Comparison of ENCODE assay signal across 10 cellular contexts in the genomic region with DNA sequence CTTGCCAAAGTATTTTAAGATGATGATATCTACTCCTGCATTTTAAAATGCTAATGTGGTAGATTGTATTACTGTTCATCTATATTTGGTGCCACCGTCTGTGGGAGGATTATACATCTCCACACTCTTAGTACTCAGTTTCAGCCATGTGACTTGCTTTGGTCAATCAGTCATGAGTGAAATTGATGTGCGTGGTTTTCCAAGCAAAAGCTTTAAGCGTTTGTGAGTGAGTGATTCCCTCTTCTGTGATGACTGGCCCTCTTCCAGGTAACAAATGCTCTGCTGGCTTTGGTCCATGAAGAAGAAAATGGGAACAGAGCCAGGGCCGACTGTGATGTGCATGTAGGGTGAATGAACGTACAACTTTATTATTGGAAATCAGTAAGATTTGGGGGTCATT.
DNase-seq lines count a peak whose midpoint lies in the region; ATAC-seq and TF ChIP-seq lines count a peak whose summit lies in the region.
"Had no signal": no experiment of that assay in that cellular context is flagged by ENCODE, and none has a peak within 500 bp of the region (broad histone marks: within the 10 kb centered on the region; RNA-seq: fewer than 3 reads in every experiment).

No MANE protein-coding gene starts in this region.

- H3K36me3 Mint-ChIP-seq in brain = no peaks in the 10 kb centered on the region
- H3K36me3 Mint-ChIP-seq in effector memory CD8-positive, alpha-beta T cell (ENCODE audit: insufficient read depth) = peaks cover 3% of the 10 kb centered on the region
- H3K36me3 Mint-ChIP-seq: CD4-positive, CD25-positive, alpha-beta regulatory T cell had no signal

- H3K27ac Mint-ChIP-seq in brain = peak overlapping the region in 3 of 5 experiments; percentile 7 to 31 (median 19)
- H3K27ac Mint-ChIP-seq in effector memory CD8-positive, alpha-beta T cell = no peak overlapping the region

- no peak overlapping the region for H3K4me3 Mint-ChIP-seq in brain
- no peak overlapping the region for H3K4me3 Mint-ChIP-seq in effector memory CD8-positive, alpha-beta T cell

- ATAC-seq in effector memory CD8-positive, alpha-beta T cell (replicated peaks) = no peak

- TF ChIP-seq CTCF in brain (conservative IDR thresholded peaks at IDR 0.05) = no peak

- DNase-seq in stimulated activated CD4-positive, alpha-beta T cell treated with anti-CD3 and anti-CD28 coated beads, Interleukin-1b, Interleukin-23, amount 100 ng/mL, for 48 hours = peak; percentile 8
- no peak for DNase-seq in stimulated activated CD4-positive, alpha-beta T cell treated with anti-CD3 and anti-CD28 coated beads, Interleukin-2, amount 100 ng/mL, for 24 hours
- DNase-seq in NCI-H1694 (lab: John Stamatoyannopoulos, UW) = peak; percentile 95
- no peak for DNase-seq in retina
- no peak for DNase-seq in NCI-H82 treated with DMSO at 0.1 percent for 48 hours (lab: John Stamatoyannopoulos, UW; ENCODE audit: unreplicated experiment)
- no peak for DNase-seq in effector memory CD8-positive, alpha-beta T cell
- DNase-seq in activated naive CD4-positive, alpha-beta T cell treated with anti-CD3 and anti-CD28 coated beads, Interleukin-2, amount 50 U/mL, for 16 hours = no peak
- DNase-seq: CD4-positive, CD25-positive, alpha-beta regulatory T cell; cortex of kidney had no signal

- peaks cover 0 to 15% (median 0%) of the 10 kb centered on the region in 5 experiments for H3K9me3 Mint-ChIP-seq in brain
- no peaks in the 10 kb centered on the region for H3K9me3 Mint-ChIP-seq in effector memory CD8-positive, alpha-beta T cell
- H3K9me3 Mint-ChIP-seq: CD4-positive, CD25-positive, alpha-beta regulatory T cell had no signal

- H3K4me1 Mint-ChIP-seq in brain = peaks cover 43% of the 10 kb centered on the region
- H3K4me1 Mint-ChIP-seq in effector memory CD8-positive, alpha-beta T cell (ENCODE audit: low read depth in 2 of 2) = peaks cover 11 to 19% of the 10 kb centered on the region in 2 donors

- H3K27me3 Mint-ChIP-seq in brain = peaks cover 10% of the 10 kb centered on the region
- peaks cover 8 to 15% of the 10 kb centered on the region in 2 donors for H3K27me3 Mint-ChIP-seq in effector memory CD8-positive, alpha-beta T cell

Comparison
In these comparisons a context has a peak if more than half of its experiments do, and no peak if none do; other contexts are left out.
1. DNase-seq: peak in stimulated activated CD4-positive, alpha-beta T cell treated with anti-CD3 and anti-CD28 coated beads, Interleukin-1b, Interleukin-23, amount 100 ng/mL, for 48 hours (single experiment) and NCI-H1694 (single experiment); none in stimulated activated CD4-positive, alpha-beta T cell treated with anti-CD3 and anti-CD28 coated beads, Interleukin-2, amount 100 ng/mL, for 24 hours (0 of 2), retina (single experiment), NCI-H82 treated with DMSO at 0.1 percent for 48 hours (single experiment), effector memory CD8-positive, alpha-beta T cell (0 of 3) and activated naive CD4-positive, alpha-beta T cell treated with anti-CD3 and anti-CD28 coated beads, Interleukin-2, amount 50 U/mL, for 16 hours (single experiment).
2. H3K27ac Mint-ChIP-seq: peak in brain (3 of 5); none in effector memory CD8-positive, alpha-beta T cell (0 of 2).